ENCODE assay signal across 1 cellular context in the genomic region with DNA sequence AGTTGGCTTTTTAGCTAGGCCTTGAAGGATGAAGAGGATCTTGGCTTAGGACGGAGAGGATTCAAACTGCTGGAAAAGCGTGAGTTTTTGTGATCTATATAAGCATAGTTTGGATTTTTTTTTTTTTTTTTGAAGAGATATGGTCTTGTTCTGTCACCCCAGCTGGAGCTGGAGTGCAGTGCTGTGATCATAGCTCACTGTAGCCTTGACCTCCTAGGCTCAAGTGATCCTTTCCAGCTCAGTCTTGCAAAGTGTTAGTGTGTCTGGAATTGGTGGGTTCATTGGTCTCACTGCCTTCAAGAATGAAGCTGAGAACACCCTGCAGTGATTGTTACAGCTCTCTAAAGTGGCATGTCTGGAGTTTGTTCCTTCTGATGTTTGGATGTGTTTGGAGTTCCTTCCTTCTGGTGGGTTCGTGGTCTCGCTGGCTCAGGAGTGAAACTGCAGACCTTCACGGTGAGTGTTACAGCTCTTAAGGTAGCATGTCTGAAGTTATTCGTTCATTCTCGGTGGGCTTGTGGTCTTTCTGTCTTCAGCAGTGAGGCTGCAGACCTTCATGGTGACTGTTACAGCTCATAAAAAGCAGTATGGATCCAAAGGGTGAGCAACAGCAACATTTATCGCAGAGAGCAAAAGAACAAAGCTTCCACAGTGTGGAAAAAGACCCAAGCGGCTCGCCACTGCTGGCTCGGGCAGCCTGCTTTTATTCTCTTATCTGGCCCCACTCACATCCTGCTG.
TF ChIP-seq lines count a peak whose summit lies in the region.

No MANE protein-coding gene starts in this region.

TF ChIP-seq in K562, 482 proteins besides CTCF, POLR2A, EP300 and RAD21:
- TF ChIP-seq GABPB2 (CRISPR knock-in tag; conservative IDR thresholded peaks at IDR 0.05): no peak
- TF ChIP-seq CTBP1 (IDR thresholded peaks at IDR 0.05; ENCODE audit: borderline replicate concordance): no peak
- TF ChIP-seq, protein P1, sequence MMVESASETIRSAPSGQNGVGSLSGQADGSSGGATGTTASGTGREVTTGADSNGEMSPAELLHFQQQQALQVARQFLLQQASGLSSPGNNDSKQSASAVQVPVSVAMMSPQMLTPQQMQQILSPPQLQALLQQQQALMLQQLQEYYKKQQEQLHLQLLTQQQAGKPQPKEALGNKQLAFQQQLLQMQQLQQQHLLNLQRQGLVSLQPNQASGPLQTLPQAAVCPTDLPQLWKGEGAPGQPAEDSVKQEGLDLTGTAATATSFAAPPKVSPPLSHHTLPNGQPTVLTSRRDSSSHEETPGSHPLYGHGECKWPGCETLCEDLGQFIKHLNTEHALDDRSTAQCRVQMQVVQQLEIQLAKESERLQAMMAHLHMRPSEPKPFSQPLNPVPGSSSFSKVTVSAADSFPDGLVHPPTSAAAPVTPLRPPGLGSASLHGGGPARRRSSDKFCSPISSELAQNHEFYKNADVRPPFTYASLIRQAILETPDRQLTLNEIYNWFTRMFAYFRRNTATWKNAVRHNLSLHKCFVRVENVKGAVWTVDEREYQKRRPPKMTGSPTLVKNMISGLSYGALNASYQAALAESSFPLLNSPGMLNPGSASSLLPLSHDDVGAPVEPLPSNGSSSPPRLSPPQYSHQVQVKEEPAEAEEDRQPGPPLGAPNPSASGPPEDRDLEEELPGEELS (CRISPR knock-in tag; IDR thresholded peaks at IDR 0.05; ENCODE audit: borderline replicate concordance): no peak
- no peak for TF ChIP-seq ZBTB17 (CRISPR knock-in tag; IDR thresholded peaks at IDR 0.05)
- 0 out of 2 replicates have a peak, but pooled peaks have one; percentile 14 for TF ChIP-seq PHF8 (IDR thresholded peaks at IDR 0.05; ENCODE audit: borderline replicate concordance, low read length)
- peak; percentile 57 for TF ChIP-seq SUPT5H (IDR thresholded peaks at IDR 0.05)
- 0 out of 2 replicates have a peak, but pooled peaks have one; percentile 20 for TF ChIP-seq EP400 (IDR thresholded peaks at IDR 0.05)
- TF ChIP-seq, protein P2, sequence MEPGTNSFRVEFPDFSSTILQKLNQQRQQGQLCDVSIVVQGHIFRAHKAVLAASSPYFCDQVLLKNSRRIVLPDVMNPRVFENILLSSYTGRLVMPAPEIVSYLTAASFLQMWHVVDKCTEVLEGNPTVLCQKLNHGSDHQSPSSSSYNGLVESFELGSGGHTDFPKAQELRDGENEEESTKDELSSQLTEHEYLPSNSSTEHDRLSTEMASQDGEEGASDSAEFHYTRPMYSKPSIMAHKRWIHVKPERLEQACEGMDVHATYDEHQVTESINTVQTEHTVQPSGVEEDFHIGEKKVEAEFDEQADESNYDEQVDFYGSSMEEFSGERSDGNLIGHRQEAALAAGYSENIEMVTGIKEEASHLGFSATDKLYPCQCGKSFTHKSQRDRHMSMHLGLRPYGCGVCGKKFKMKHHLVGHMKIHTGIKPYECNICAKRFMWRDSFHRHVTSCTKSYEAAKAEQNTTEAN (CRISPR knock-in tag; IDR thresholded peaks at IDR 0.05): no peak
- 0 out of 2 replicates have a peak, but pooled peaks have one; percentile 5 for TF ChIP-seq ZNF384 (IDR thresholded peaks at IDR 0.05; ENCODE audit: low read depth, low read length)
- TF ChIP-seq ZNF311 (CRISPR knock-in tag; IDR thresholded peaks at IDR 0.05): no peak
- no peak for TF ChIP-seq SMARCC2 (IDR thresholded peaks at IDR 0.05; ENCODE audit: low read depth)
- TF ChIP-seq, protein P3, sequence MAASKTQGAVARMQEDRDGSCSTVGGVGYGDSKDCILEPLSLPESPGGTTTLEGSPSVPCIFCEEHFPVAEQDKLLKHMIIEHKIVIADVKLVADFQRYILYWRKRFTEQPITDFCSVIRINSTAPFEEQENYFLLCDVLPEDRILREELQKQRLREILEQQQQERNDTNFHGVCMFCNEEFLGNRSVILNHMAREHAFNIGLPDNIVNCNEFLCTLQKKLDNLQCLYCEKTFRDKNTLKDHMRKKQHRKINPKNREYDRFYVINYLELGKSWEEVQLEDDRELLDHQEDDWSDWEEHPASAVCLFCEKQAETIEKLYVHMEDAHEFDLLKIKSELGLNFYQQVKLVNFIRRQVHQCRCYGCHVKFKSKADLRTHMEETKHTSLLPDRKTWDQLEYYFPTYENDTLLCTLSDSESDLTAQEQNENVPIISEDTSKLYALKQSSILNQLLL (CRISPR knock-in tag; IDR thresholded peaks at IDR 0.05; ENCODE audit: borderline replicate concordance): no peak
- TF ChIP-seq PML (IDR thresholded peaks at IDR 0.05; ENCODE audit: low read length): no peak
- TF ChIP-seq, protein P4, sequence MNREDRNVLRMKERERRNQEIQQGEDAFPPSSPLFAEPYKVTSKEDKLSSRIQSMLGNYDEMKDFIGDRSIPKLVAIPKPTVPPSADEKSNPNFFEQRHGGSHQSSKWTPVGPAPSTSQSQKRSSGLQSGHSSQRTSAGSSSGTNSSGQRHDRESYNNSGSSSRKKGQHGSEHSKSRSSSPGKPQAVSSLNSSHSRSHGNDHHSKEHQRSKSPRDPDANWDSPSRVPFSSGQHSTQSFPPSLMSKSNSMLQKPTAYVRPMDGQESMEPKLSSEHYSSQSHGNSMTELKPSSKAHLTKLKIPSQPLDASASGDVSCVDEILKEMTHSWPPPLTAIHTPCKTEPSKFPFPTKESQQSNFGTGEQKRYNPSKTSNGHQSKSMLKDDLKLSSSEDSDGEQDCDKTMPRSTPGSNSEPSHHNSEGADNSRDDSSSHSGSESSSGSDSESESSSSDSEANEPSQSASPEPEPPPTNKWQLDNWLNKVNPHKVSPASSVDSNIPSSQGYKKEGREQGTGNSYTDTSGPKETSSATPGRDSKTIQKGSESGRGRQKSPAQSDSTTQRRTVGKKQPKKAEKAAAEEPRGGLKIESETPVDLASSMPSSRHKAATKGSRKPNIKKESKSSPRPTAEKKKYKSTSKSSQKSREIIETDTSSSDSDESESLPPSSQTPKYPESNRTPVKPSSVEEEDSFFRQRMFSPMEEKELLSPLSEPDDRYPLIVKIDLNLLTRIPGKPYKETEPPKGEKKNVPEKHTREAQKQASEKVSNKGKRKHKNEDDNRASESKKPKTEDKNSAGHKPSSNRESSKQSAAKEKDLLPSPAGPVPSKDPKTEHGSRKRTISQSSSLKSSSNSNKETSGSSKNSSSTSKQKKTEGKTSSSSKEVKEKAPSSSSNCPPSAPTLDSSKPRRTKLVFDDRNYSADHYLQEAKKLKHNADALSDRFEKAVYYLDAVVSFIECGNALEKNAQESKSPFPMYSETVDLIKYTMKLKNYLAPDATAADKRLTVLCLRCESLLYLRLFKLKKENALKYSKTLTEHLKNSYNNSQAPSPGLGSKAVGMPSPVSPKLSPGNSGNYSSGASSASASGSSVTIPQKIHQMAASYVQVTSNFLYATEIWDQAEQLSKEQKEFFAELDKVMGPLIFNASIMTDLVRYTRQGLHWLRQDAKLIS (CRISPR knock-in tag; IDR thresholded peaks at IDR 0.05): no peak
TF ChIP-seq in K562: peak in this region for 4.
